In genomic region chr22:46162771-46163170, GRCh38 we compare ENCODE assay signal across 13 cellular contexts.
"Had no signal": no experiment of that assay in that cellular context is flagged by ENCODE, and none has a peak within 500 bp of the region (broad histone marks: within the 10 kb centered on the region; RNA-seq: fewer than 3 reads in every experiment).

No MANE protein-coding gene starts in this region.

- H3K27me3 ChIP-seq: adrenal gland, gastroesophageal sphincter had no signal

- H3K27ac ChIP-seq: adrenal gland, coronary artery, epithelial cell of prostate, gastroesophageal sphincter had no signal

- H3K9me3 ChIP-seq: adrenal gland, gastroesophageal sphincter had no signal

- H3K4me1 ChIP-seq: gastroesophageal sphincter had no signal

- H3K4me3 ChIP-seq: adrenal gland, coronary artery, gastroesophageal sphincter had no signal

- DNase-seq: activated CD4-positive, alpha-beta T cell treated with anti-CD3 and anti-CD28 coated beads, Interleukin-2, amount 50 U/mL, for 1 hour; activated naive CD4-positive, alpha-beta T cell treated with anti-CD3 and anti-CD28 coated beads, Interleukin-2, amount 50 U/mL, for 16 hours; activated T-cell treated with anti-CD3 and anti-CD28 coated beads for 4 hours; central memory CD4-positive, alpha-beta T cell; effector CD4-positive, alpha-beta T cell; stimulated activated CD4-positive, alpha-beta T cell treated with anti-CD3 and anti-CD28 coated beads, Interleukin-4, amount 100 ng/mL, for 1 hour; stimulated activated CD8-positive, alpha-beta memory T cell treated with anti-CD3 and anti-CD28 coated beads, Interleukin-4, amount 100 ng/mL, for 48 hours; stimulated activated naive CD8-positive, alpha-beta T cell treated with anti-CD3 and anti-CD28 coated beads, Interleukin-15, Interleukin-2, amounts not matched to agents 100 U/mL and 50 U/mL, for 24 hours had no signal

- ATAC-seq: activated T-helper 17 cell treated with anti-CD3 and anti-CD28 coated beads, Interleukin-2, amount 50 U/mL, for 72 hours; gastroesophageal sphincter; stimulated activated naive CD8-positive, alpha-beta T cell treated with anti-CD3 and anti-CD28 coated beads, Interleukin-15, Interleukin-2, amounts not matched to agents 100 U/mL and 50 U/mL, for 24 hours had no signal
